In the genomic region with DNA sequence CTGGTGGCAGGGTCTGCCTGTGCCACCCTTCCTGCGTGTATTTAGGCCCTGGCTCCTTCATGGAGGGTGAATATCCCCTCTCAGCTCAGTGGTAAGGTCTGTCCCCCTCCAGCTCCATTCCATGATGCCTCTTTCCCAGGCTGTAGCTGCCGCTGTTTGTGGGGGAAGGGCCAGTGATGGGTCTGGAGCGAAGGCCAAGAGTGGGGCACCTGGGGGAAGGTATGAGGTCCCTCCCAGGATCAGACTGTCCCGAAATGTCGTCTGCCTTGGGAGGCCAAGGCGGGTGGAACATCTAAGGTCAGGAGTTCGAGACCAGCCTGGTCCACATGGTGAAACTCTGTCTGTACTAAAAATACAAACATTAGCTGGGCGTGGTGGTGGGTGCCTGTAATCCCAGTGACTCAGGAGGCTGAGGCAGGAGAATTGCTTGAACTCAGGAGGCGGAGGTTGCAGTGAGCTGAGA, we compare ENCODE assay signal across 8 cellular contexts. TPM values are rescaled to one million over a fixed set of nuclear protein-coding genes. Genes with fewer than 3 reads are reported as not detected.
A peak's percentile ranks its signal among the peaks of the same experiment; 100 is the strongest.
DNase-seq lines count a peak whose midpoint lies in the region; ATAC-seq and TF ChIP-seq lines count a peak whose summit lies in the region.

No MANE protein-coding gene starts in this region.

- H3K36me3 Mint-ChIP-seq in naive thymus-derived CD4-positive, alpha-beta T cell = peaks cover 0 to 4% (median 0%) of the 10 kb centered on the region in 5 donors

- H3K4me3 ChIP-seq in AG10803 (ENCODE audit: low read length) (peak overlapping the region; percentile 84), Loucy (ENCODE audit: low read length, poor library complexity, severe bottlenecking) (peak overlapping the region; percentile 77), coronary artery (peak overlapping the region; percentile 76)
- H3K4me3 ChIP-seq in naive thymus-derived CD4-positive, alpha-beta T cell (ENCODE audit: low read length) = no peak overlapping the region

- peak overlapping the region in 2 of 9 donors; percentile 15 to 23 for H3K27ac Mint-ChIP-seq in naive thymus-derived CD4-positive, alpha-beta T cell

- peaks cover 4% of the 10 kb centered on the region; the same call in 1 of the 2 replicates for H3K36me3 ChIP-seq in Loucy (ENCODE audit: insufficient read depth, low read length)
- H3K36me3 ChIP-seq in naive thymus-derived CD4-positive, alpha-beta T cell (ENCODE audit: control insufficient read depth in 2 of 3, insufficient read depth in 3 of 3, low read length in 3 of 3) = peaks cover 0 to 19% (median 0%) of the 10 kb centered on the region in 3 experiments

- no peaks in the 10 kb centered on the region for H3K27me3 ChIP-seq in Loucy (ENCODE audit: insufficient read depth, low read length, poor library complexity, severe bottlenecking)
- peaks cover 0 to 6% of the 10 kb centered on the region in 2 donors for H3K27me3 ChIP-seq in naive thymus-derived CD4-positive, alpha-beta T cell (ENCODE audit: control insufficient read depth in 2 of 2, insufficient read depth in 2 of 2, low read length in 2 of 2)

- ATAC-seq in naive thymus-derived CD4-positive, alpha-beta T cell = no peak

- intact Hi-C loops in naive thymus-derived CD4-positive, alpha-beta T cell (cut with micrococcal nuclease) = no loop called here

- no peaks in the 10 kb centered on the region for H3K9me3 Mint-ChIP-seq in naive thymus-derived CD4-positive, alpha-beta T cell

- no peaks in the 10 kb centered on the region for H3K9me2 ChIP-seq in Loucy (replicated peaks; ENCODE audit: low read depth, low read length)

- no peaks in the 10 kb centered on the region for H3F3A ChIP-seq in Loucy (ENCODE audit: low read depth)

- H2AFZ ChIP-seq in Loucy (ENCODE audit: low read length) = no peak overlapping the region

- peak overlapping the region; percentile 84 for H3K4me2 ChIP-seq in Loucy (ENCODE audit: low read depth, low read length, poor library complexity, severe bottlenecking)

- H3K9me3 ChIP-seq in Loucy (ENCODE audit: insufficient read depth, low read depth, low read length) = no peaks in the 10 kb centered on the region
- H3K9me3 ChIP-seq in naive thymus-derived CD4-positive, alpha-beta T cell (ENCODE audit: control insufficient read depth in 2 of 3, low read length in 3 of 3) = no peaks in the 10 kb centered on the region

- peak overlapping the region; percentile 47 to 69 (median 57) for H3K4me3 Mint-ChIP-seq in naive thymus-derived CD4-positive, alpha-beta T cell

- CTCF ChIA-PET in naive thymus-derived CD4-positive, alpha-beta T cell (lab: Charles Lee) = no interaction called here

- peak overlapping the region; percentile 78 for H3K9ac ChIP-seq in Loucy (ENCODE audit: low read depth, low read length, poor library complexity, severe bottlenecking)

- H3K4me1 Mint-ChIP-seq in naive thymus-derived CD4-positive, alpha-beta T cell = peaks cover 5 to 27% (median 23%) of the 10 kb centered on the region in 7 donors

- peaks cover 15% of the 10 kb centered on the region for H3K4me1 ChIP-seq in Loucy (ENCODE audit: insufficient read depth, low read length, poor library complexity, severe bottlenecking)
- peaks cover 10 to 33% of the 10 kb centered on the region in 2 donors for H3K4me1 ChIP-seq in naive thymus-derived CD4-positive, alpha-beta T cell (ENCODE audit: control insufficient read depth in 2 of 2, insufficient read depth in 2 of 2, low read length in 2 of 2)

- no peak for DNase-seq in AG10803 (ENCODE audit: low read depth)
- no peak for DNase-seq in coronary artery (ENCODE audit: low spot score)
- DNase-seq in naive thymus-derived CD4-positive, alpha-beta T cell = no peak
- no peak for DNase-seq in activated gamma-delta T cell (lab: John Stamatoyannopoulos, UW)
- no peak for DNase-seq in NCI-H2029 treated with DMSO at 0.1 percent for 48 hours (lab: John Stamatoyannopoulos, UW)
- no peak for DNase-seq in Ammon's horn (ENCODE audit: low spot score)
- DNase-seq in AML-193 (lab: John Stamatoyannopoulos, UW) = no peak

- POLR2A ChIA-PET in naive thymus-derived CD4-positive, alpha-beta T cell (lab: Charles Lee) = interaction anchor here (0.8 to 7.8 kb wide), 4 partner anchors 9 to 25 kb away, joined by 3 to 79 read pairs (median 8); partner anchors contain the start of genes PNPLA2, POLR2L, RPLP2 and TSPAN4

- H3K79me2 ChIP-seq in Loucy (ENCODE audit: insufficient read depth, low read length) = peaks cover 6% of the 10 kb centered on the region; the same call in 1 of the 2 replicates

- peaks cover 10% of the 10 kb centered on the region for H4K20me1 ChIP-seq in Loucy (ENCODE audit: insufficient read depth, low read length, poor library complexity, severe bottlenecking)

- TF ChIP-seq CTCF in AG10803 (conservative IDR thresholded peaks at IDR 0.05; ENCODE audit: low read length) = no peak
- no peak for TF ChIP-seq CTCF in Loucy (conservative IDR thresholded peaks at IDR 0.05; ENCODE audit: low read length)
- no peak for TF ChIP-seq CTCF in coronary artery (IDR thresholded peaks at IDR 0.05)

- peak overlapping the region; percentile 92 to 99 for H3K27ac ChIP-seq in coronary artery
- H3K27ac ChIP-seq in naive thymus-derived CD4-positive, alpha-beta T cell (ENCODE audit: low read depth, low read length) = no peak overlapping the region

- H3K27me3 Mint-ChIP-seq in naive thymus-derived CD4-positive, alpha-beta T cell = peaks cover 9 to 37% (median 12%) of the 10 kb centered on the region in 5 donors

RNA-seq across cellular contexts. Expression of gene CD151, which starts 1.1 kb away (rescaled TPM):
- 10 to 100 TPM in 3 of 5 experiments, 1 to 10 TPM in 2; 6.6 to 62.9 (median 18.5) TPM for total RNA-seq in naive thymus-derived CD4-positive, alpha-beta T cell
- polyA plus RNA-seq in naive thymus-derived CD4-positive, alpha-beta T cell = 1 to 10 TPM; 4.0 to 7.2 TPM

RNA-seq across cellular contexts. Expression of gene CRACR2B, which starts 6.2 kb away (rescaled TPM):
- total RNA-seq in naive thymus-derived CD4-positive, alpha-beta T cell = 1 to 10 TPM in 3 of 5 experiments, under 1 TPM in 1, not detected in 1; 0.62 to 3.9 (median 2.0) TPM
- not detected for polyA plus RNA-seq in naive thymus-derived CD4-positive, alpha-beta T cell

RNA-seq across cellular contexts. Expression of gene POLR2L, which starts 8.4 kb away (rescaled TPM):
- total RNA-seq in naive thymus-derived CD4-positive, alpha-beta T cell = 10 to 100 TPM; 31.2 to 93.3 (median 44.9) TPM
- 10 to 100 TPM; 55.9 to 83.1 TPM for polyA plus RNA-seq in naive thymus-derived CD4-positive, alpha-beta T cell

RNA-seq across cellular contexts. Expression of gene TSPAN4, which starts 8.8 kb away (rescaled TPM):
- total RNA-seq in naive thymus-derived CD4-positive, alpha-beta T cell = 10 to 100 TPM in 1 of 5 experiments, 1 to 10 TPM in 4; 4.8 to 12.6 (median 6.6) TPM
- 1 to 10 TPM; 4.1 to 4.7 TPM for polyA plus RNA-seq in naive thymus-derived CD4-positive, alpha-beta T cell

RNA-seq across cellular contexts. Expression of gene PNPLA2, which starts 15.2 kb away (rescaled TPM):
- total RNA-seq in naive thymus-derived CD4-positive, alpha-beta T cell = 100 to 1,000 TPM in 4 of 5 experiments, 10 to 100 TPM in 1; 60.1 to 237 (median 205) TPM
- polyA plus RNA-seq in naive thymus-derived CD4-positive, alpha-beta T cell = 10 to 100 TPM; 26.0 to 40.4 TPM
